17 cellular contexts compared by ENCODE assay signal in genomic region chr19:19341026-19341425, GRCh38. TPM values are rescaled to one million over a fixed set of nuclear protein-coding genes. Genes with fewer than 3 reads are reported as not detected.
A peak's percentile ranks its signal among the peaks of the same experiment; 100 is the strongest.
DNase-seq lines count a peak whose midpoint lies in the region; ATAC-seq, FAIRE-seq and TF ChIP-seq lines count a peak whose summit lies in the region.
"Had no signal": no experiment of that assay in that cellular context is flagged by ENCODE, and none has a peak within 500 bp of the region (broad histone marks: within the 10 kb centered on the region; RNA-seq: fewer than 3 reads in every experiment).

No MANE protein-coding gene starts in this region.

- no peak for TF ChIP-seq POLR2A in GM12892 (IDR thresholded peaks at IDR 0.05; ENCODE audit: low read depth, low read length)
- TF ChIP-seq POLR2A in K562 (conservative IDR thresholded peaks at IDR 0.05): no peak

- H3K27me3 ChIP-seq in H7 (ENCODE audit: control insufficient read depth, insufficient read depth, low read length) (no peaks in the 10 kb centered on the region), K562 (ENCODE audit: control insufficient read depth in 2 of 2, insufficient read depth in 2 of 2, low read length in 2 of 2) (no peaks in the 10 kb centered on the region)

- no peaks in the 10 kb centered on the region for H3K79me2 ChIP-seq in K562 (ENCODE audit: control insufficient read depth, insufficient read depth, low read length)

- WGBS in K562 (ENCODE audit: insufficient coverage, low coverage, missing lambda C conversion rate): 91% methylated on average over 3 of the region's 11 CpGs

- FAIRE-seq in GM12892 (lab: Jason Lieb, UNC): no peak
- no peak for FAIRE-seq in K562 (lab: Jason Lieb, UNC)
- FAIRE-seq: GM19239 had no signal

- in situ Hi-C loops in K562 (cut with MboI): loop anchor here (5.0 kb wide), 1 partner anchor 199 kb away; no protein-coding TSS in a partner anchor

- BruUV-seq in K562 (replicated peaks; lab: Mats Ljungman, UMichigan): no TSS peak

- no peak for TF ChIP-seq RAD21 in K562 (CRISPR knock-in tag; conservative IDR thresholded peaks at IDR 0.05 in 1 of 2, IDR thresholded peaks at IDR 0.05 in 1 of 2)

- no peak for TF ChIP-seq CTCF in K562 (IDR thresholded peaks at IDR 0.05 in 2 of 3, conservative IDR thresholded peaks at IDR 0.05 in 1 of 3; ENCODE audit: insufficient read depth in 2 of 3, low read depth in 1 of 3, low read length in 3 of 3)

- no peak for TF ChIP-seq EP300 in K562 (IDR thresholded peaks at IDR 0.05; ENCODE audit: low read length)

- no peaks in the 10 kb centered on the region; the same call in 1 of the 2 replicates for H4K20me1 ChIP-seq in K562 (replicated peaks; ENCODE audit: control insufficient read depth, insufficient read depth, low read length)

- POLR2A ChIA-PET in K562 (lab: Yijun Ruan, JAX): interaction anchor here (0.5 to 1.0 kb wide), 4 partner anchors 7 to 1970 kb away, joined by 3 to 5 read pairs (median 3); no protein-coding TSS in a partner anchor

- no peak overlapping the region for H3K27ac ChIP-seq in K562 (ENCODE audit: extremely low read depth, low read depth, low read length)

- peaks cover 0 to 28% of the 10 kb centered on the region in 2 experiments; a peak in 1 of 5 replicates for H3K4me1 ChIP-seq in K562 (replicated peaks in 1 of 2; ENCODE audit: control insufficient read depth in 2 of 2, insufficient read depth in 2 of 2, low read length in 2 of 2)
- H3K4me1 ChIP-seq: HAP-1 had no signal

- CTCF ChIA-PET in K562 (lab: Yijun Ruan, JAX; ENCODE audit: low intra/inter-chr PET ratio): no interaction called here

- no peak for ATAC-seq in K562
- ATAC-seq in HG02885 (IDR thresholded peaks at IDR 0.05; ENCODE audit: poor library complexity, unreplicated experiment): no peak
- ATAC-seq in GM21825 (IDR thresholded peaks at IDR 0.05; ENCODE audit: unreplicated experiment): no peak
- ATAC-seq: GM23338 had no signal

- no peaks in the 10 kb centered on the region for H3K9me1 ChIP-seq in K562 (ENCODE audit: control insufficient read depth, insufficient read depth, low read length)

- no peak overlapping the region; a peak in 1 of 4 replicates for H3K9ac ChIP-seq in K562 (ENCODE audit: insufficient read depth in 1 of 2, low read depth in 2 of 2, low read length in 2 of 2)

- H3K4me3 ChIP-seq in H7 (ENCODE audit: insufficient read depth, low read depth, low read length) (no peak overlapping the region), K562 (no peak overlapping the region)
- H3K4me3 ChIP-seq: GM23338, HAP-1 had no signal

- H3K36me3 ChIP-seq in H7 (replicated peaks; ENCODE audit: control insufficient read depth, insufficient read depth, low read length): peaks cover 39% of the 10 kb centered on the region
- peaks cover 73% of the 10 kb centered on the region; the same call in 2 of the 3 replicates for H3K36me3 ChIP-seq in K562 (ENCODE audit: control insufficient read depth, insufficient read depth, low read length)

- no peaks in the 10 kb centered on the region for H3K9me3 ChIP-seq in K562 (replicated peaks; ENCODE audit: control insufficient read depth, insufficient read depth, low read depth, low read length)
- H3K9me3 ChIP-seq: HAP-1 had no signal

- DNase-seq in GM12892 (ENCODE audit: insufficient read length): peak; percentile 11
- DNase-seq in H7: peak; percentile 52
- DNase-seq in K562 (ENCODE audit: extremely low read depth in 1 of 4, low spot score in 3 of 4): no peak
- DNase-seq in NCI-H345 (lab: John Stamatoyannopoulos, UW): no peak
- DNase-seq: C1 segment of cervical spinal cord; Calu3; CD4-positive, alpha-beta memory T cell; COR-L47; DMS53; DMS79 treated with DMSO at 0.1 percent for 48 hours; GF-D8; HFFc6 had no signal

- intact Hi-C loops in K562 (cut with micrococcal nuclease): loop anchor here (5.0 kb wide), 1 partner anchor 154 kb away; no protein-coding TSS in a partner anchor

- H2AFZ ChIP-seq in K562 (ENCODE audit: low read depth, low read length): no peak overlapping the region
- H2AFZ ChIP-seq: GM23338 had no signal

- no peak overlapping the region for H3K4me2 ChIP-seq in K562 (ENCODE audit: insufficient read depth, low read length)
- H3K4me2 ChIP-seq: GM23338 had no signal

TF ChIP-seq in K562, 482 proteins besides CTCF, POLR2A, EP300 and RAD21 (continues in another document):
- no peak for TF ChIP-seq U2AF2 (optimal IDR thresholded peaks at IDR 0.05; ENCODE audit: low read depth, low read length)
- TF ChIP-seq PRDM10 (IDR thresholded peaks at IDR 0.05; ENCODE audit: partially characterized antibody): no peak
- no peak for TF ChIP-seq TBP (optimal IDR thresholded peaks at IDR 0.05; ENCODE audit: low read depth, low read length)
- no peak for TF ChIP-seq JUNB (CRISPR knock-in tag; conservative IDR thresholded peaks at IDR 0.05)
- no peak for TF ChIP-seq CCNT2 (IDR thresholded peaks at IDR 0.05; ENCODE audit: borderline replicate concordance, extremely low read depth, insufficient read length, low read depth, low read length)

RNA-seq across cellular contexts. Expression of gene MAU2, which starts 20.4 kb away (rescaled TPM):
- 19.7 TPM for polyA plus RNA-seq in GM12892 (2012; ENCODE audit: missing spikeins)
- total RNA-seq in H7 (2014; rRNA removed; shearing (Covaris generic)): 39.9 and 43.3 TPM in 2 replicates
- total RNA-seq in K562 (2011; cell fraction: chromatin; rRNA removed; ENCODE audit: low replicate concordance): 132 and 299 TPM in 2 replicates
- 154 and 168 TPM in 2 replicates for total RNA-seq in K562 (2011; cell fraction: nucleolus; rRNA removed)
- total RNA-seq in K562 (2011; cell fraction: nucleoplasm; rRNA removed): 141 and 151 TPM in 2 replicates
- total RNA-seq in K562 (2014; rRNA removed): 21.1 and 24.1 TPM in 2 replicates
- 10.0 and 12.0 TPM in 2 replicates for total RNA-seq in K562 (2014; rRNA removed; fragmentation: Illumina TruSeq; extraction: Trizol)
- 17.2 and 17.8 TPM in 2 replicates for total RNA-seq in K562 (2015; rRNA removed; fragmentation: Illumina TruSeq; extraction: Trizol)
- 43.4 and 48.1 TPM in 2 replicates for total RNA-seq in K562 (2021)
- 21.0 and 34.2 TPM in 2 replicates for polyA plus RNA-seq in K562 (2011; rRNA removed)
- 25.3 and 40.5 TPM in 2 replicates for polyA plus RNA-seq in K562 (2011; cell fraction: cytosol; rRNA removed)
- polyA plus RNA-seq in K562 (2011; cell fraction: nucleus; rRNA removed): 83.2 and 123 TPM in 2 replicates
- 30.0 and 42.5 TPM in 2 replicates for polyA plus RNA-seq in K562 (2012)
- polyA plus RNA-seq in K562 (2014; fragmentation: Illumina TruSeq; extraction: Trizol): 19.4 and 22.5 TPM in 2 replicates
- 1 to 10 TPM; 1.2 to 1.4 TPM for polyA plus RNA-seq in K562 (2014; fragmentation: Nextera tagmentation; extraction: Ambion mirVana)
- polyA plus RNA-seq in K562 (2014; rRNA removed): 27.4 and 31.4 TPM in 2 replicates
- 23.0 and 45.7 TPM in 2 replicates for polyA minus RNA-seq in K562 (2011; rRNA and poly(A)+ RNA removed)
- 28.1 and 43.8 TPM in 2 replicates for polyA minus RNA-seq in K562 (2011; cell fraction: cytosol; rRNA and poly(A)+ RNA removed)
- polyA minus RNA-seq in K562 (2011; cell fraction: nucleus; rRNA and poly(A)+ RNA removed): 55.9 and 63.5 TPM in 2 replicates

RNA-seq across cellular contexts. Expression of gene SUGP1, which starts 20.7 kb away (rescaled TPM):
- polyA plus RNA-seq in GM12892 (2012; ENCODE audit: missing spikeins): 21.5 TPM
- total RNA-seq in H7 (2014; rRNA removed; shearing (Covaris generic)): 43.7 and 44.4 TPM in 2 replicates
- 90.2 and 178 TPM in 2 replicates for total RNA-seq in K562 (2011; cell fraction: chromatin; rRNA removed; ENCODE audit: low replicate concordance)
- 124 and 128 TPM in 2 replicates for total RNA-seq in K562 (2011; cell fraction: nucleolus; rRNA removed)
- 77.5 and 85.2 TPM in 2 replicates for total RNA-seq in K562 (2011; cell fraction: nucleoplasm; rRNA removed)
- total RNA-seq in K562 (2014; rRNA removed) (40.4 and 44.6 TPM in 2 replicates), K562 (2014; rRNA removed; fragmentation: Illumina TruSeq; extraction: Trizol) (16.8 and 17.9 TPM in 2 replicates), K562 (2015; rRNA removed; fragmentation: Illumina TruSeq; extraction: Trizol) (32.4 and 34.3 TPM in 2 replicates), K562 (2021) (45.0 and 53.3 TPM in 2 replicates)
- polyA plus RNA-seq in K562 (2011; rRNA removed) (28.5 and 30.6 TPM in 2 replicates), K562 (2014; fragmentation: Illumina TruSeq; extraction: Trizol) (35.0 and 36.7 TPM in 2 replicates), K562 (2014; fragmentation: Nextera tagmentation; extraction: Ambion mirVana) (1 to 10 TPM; 1.0 to 1.9 TPM), K562 (2014; rRNA removed) (41.0 and 48.9 TPM in 2 replicates)
- 20.8 and 33.6 TPM in 2 replicates for polyA plus RNA-seq in K562 (2011; cell fraction: cytosol; rRNA removed)
- 96.6 and 109 TPM in 2 replicates for polyA plus RNA-seq in K562 (2011; cell fraction: nucleus; rRNA removed)
- 43.7 and 43.9 TPM in 2 replicates for polyA plus RNA-seq in K562 (2012)
- polyA minus RNA-seq in K562 (2011; rRNA and poly(A)+ RNA removed): 19.3 and 21.7 TPM in 2 replicates
- polyA minus RNA-seq in K562 (2011; cell fraction: cytosol; rRNA and poly(A)+ RNA removed): 21.6 and 25.8 TPM in 2 replicates
- 28.8 and 51.3 TPM in 2 replicates for polyA minus RNA-seq in K562 (2011; cell fraction: nucleus; rRNA and poly(A)+ RNA removed)

Comparison
In these comparisons a context has a peak if more than half of its experiments do, and no peak if none do; other contexts are left out.
1. DNase-seq: peak in GM12892 (single experiment) and H7 (single experiment); none in K562 (0 of 4) and NCI-H345 (single experiment).